ENCODE assay signal across 17 cellular contexts in the genomic region with DNA sequence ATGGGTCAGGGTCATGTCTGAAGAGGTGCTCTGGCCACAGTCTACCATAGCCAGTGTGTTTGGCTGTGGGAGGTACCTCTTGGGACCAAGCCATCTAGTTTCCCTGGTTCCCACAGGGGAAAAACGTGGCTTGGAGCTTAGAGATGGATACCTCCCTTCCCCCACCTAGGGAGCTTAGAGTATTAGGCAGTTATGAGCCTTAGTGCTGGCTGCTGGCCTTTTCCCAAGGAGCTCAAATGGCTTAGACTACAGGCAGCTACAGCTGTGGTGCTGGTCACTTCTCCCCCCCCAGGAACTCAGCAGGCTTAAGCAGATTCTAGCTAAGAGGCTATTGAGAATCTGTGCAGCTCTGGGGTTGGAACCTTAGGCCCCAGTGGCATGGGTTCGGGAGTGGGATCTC.
DNase-seq lines count a peak whose midpoint lies in the region; ATAC-seq lines count a peak whose summit lies in the region.
"Had no signal": no experiment of that assay in that cellular context is flagged by ENCODE, and none has a peak within 500 bp of the region (broad histone marks: within the 10 kb centered on the region; RNA-seq: fewer than 3 reads in every experiment).

No MANE protein-coding gene starts in this region.

- no peak for ATAC-seq in GM18873 (IDR thresholded peaks at IDR 0.05; ENCODE audit: low FRiP score, unreplicated experiment)
- ATAC-seq: CD8-positive, alpha-beta T cell had no signal

- H3K27ac ChIP-seq in SJCRH30 (no peak overlapping the region), neuronal stem cell (replicated peaks; ENCODE audit: low read length) (no peak overlapping the region), substantia nigra (ENCODE audit: low read depth, low read length, poor library complexity, severe bottlenecking) (no peak overlapping the region)
- H3K27ac ChIP-seq: 22Rv1, BLaER1, C4-2B, GM23248 had no signal

- H3K18ac ChIP-seq in neuronal stem cell (ENCODE audit: low read length), result no peak overlapping the region

- no peak overlapping the region for H4K8ac ChIP-seq in neuronal stem cell (ENCODE audit: low read depth, low read length)

- H2BK120ac ChIP-seq in neuronal stem cell (ENCODE audit: low read depth, low read length), result no peak overlapping the region

- no peak overlapping the region for H3K4ac ChIP-seq in neuronal stem cell (ENCODE audit: low read length)

- no peak overlapping the region for H3K14ac ChIP-seq in neuronal stem cell (ENCODE audit: low read length)

- H3K4me2 ChIP-seq in neuronal stem cell (ENCODE audit: insufficient read depth, low read length, poor library complexity, severe bottlenecking), result no peak overlapping the region
- H3K4me2 ChIP-seq: BLaER1 had no signal

- H3K23ac ChIP-seq in neuronal stem cell (ENCODE audit: low read depth, low read length, poor library complexity), result peak overlapping the region; percentile 49

- 0 out of 2 replicates have a peak, but pooled peaks cover 3% of the 10 kb centered on the region for H3K4me1 ChIP-seq in SJCRH30
- H3K4me1 ChIP-seq in neuronal stem cell (ENCODE audit: control insufficient read depth in 2 of 2, insufficient read depth in 1 of 2, low read depth in 1 of 2, low read length in 2 of 2), result no peaks in the 10 kb centered on the region
- H3K4me1 ChIP-seq: BLaER1, HAP-1 had no signal

- H2AFZ ChIP-seq in neuronal stem cell (ENCODE audit: low read length), result no peak overlapping the region
- H2AFZ ChIP-seq: GM23248 had no signal

- no peaks in the 10 kb centered on the region for H3K79me1 ChIP-seq in neuronal stem cell (ENCODE audit: low read depth, low read length)

- H2BK15ac ChIP-seq in neuronal stem cell (ENCODE audit: low read length), result no peak overlapping the region

- H2AK5ac ChIP-seq in neuronal stem cell (ENCODE audit: low read depth, low read length), result no peak overlapping the region

- no peak overlapping the region for H2BK5ac ChIP-seq in neuronal stem cell (ENCODE audit: low read length)

- no peaks in the 10 kb centered on the region for H3K27me3 ChIP-seq in SJCRH30
- H3K27me3 ChIP-seq in neuronal stem cell (ENCODE audit: control insufficient read depth in 3 of 3, insufficient read depth in 3 of 3, low read depth in 1 of 3, low read length in 3 of 3), result no peaks in the 10 kb centered on the region
- H3K27me3 ChIP-seq: BLaER1 had no signal

- no peak overlapping the region for H3K9ac ChIP-seq in neuronal stem cell (ENCODE audit: low read depth, low read length, poor library complexity)
- H3K9ac ChIP-seq: BLaER1, GM23248 had no signal

- no peak overlapping the region for H4K91ac ChIP-seq in neuronal stem cell (ENCODE audit: low read depth, low read length, poor library complexity)

- H3K36me3 ChIP-seq in SJCRH30, result no peaks in the 10 kb centered on the region
- no peaks in the 10 kb centered on the region for H3K36me3 ChIP-seq in neuronal stem cell (replicated peaks in 1 of 2; ENCODE audit: control insufficient read depth in 2 of 2, insufficient read depth in 2 of 2, low read length in 2 of 2)
- H3K36me3 ChIP-seq: BLaER1, HAP-1 had no signal

- WGBS in neuronal stem cell (ENCODE audit: extremely low coverage in 2 of 2, insufficient read length in 2 of 2, insufficient replicate concordance in 1 of 2), 2 donors, result no CpG with 5 or more reads among the region's 2 CpGs

- H3K9me3 ChIP-seq in SJCRH30 (replicated peaks), result no peaks in the 10 kb centered on the region
- no peaks in the 10 kb centered on the region for H3K9me3 ChIP-seq in neuronal stem cell (replicated peaks in 1 of 2; ENCODE audit: control insufficient read depth in 2 of 2, insufficient read depth in 1 of 2, low read depth in 1 of 2, low read length in 2 of 2)
- H3K9me3 ChIP-seq: BLaER1, HAP-1 had no signal

- DNase-seq in H4 (ENCODE audit: low spot score) (peak; percentile 6), SJCRH30 (peak; percentile 55 to 66), neuronal stem cell (ENCODE audit: low spot score) (no peak), substantia nigra (lab: John Stamatoyannopoulos, UW) (no peak)
- DNase-seq in stimulated activated CD4-positive, alpha-beta T cell treated with anti-CD3 and anti-CD28 coated beads, Interleukin-4, amount 100 ng/mL, for 24 hours, result no peak
- DNase-seq: Caco-2; CD4-positive, CD25-positive, alpha-beta regulatory T cell; CD8-positive, alpha-beta T cell; DMS153; DND-41; GM23248; HFFc6 had no signal

- H3K4me3 ChIP-seq in SJCRH30 (no peak overlapping the region), neuronal stem cell (ENCODE audit: low read length in 2 of 2) (no peak overlapping the region)
- H3K4me3 ChIP-seq: BLaER1, GM23248, HAP-1 had no signal

- H2BK12ac ChIP-seq in neuronal stem cell (ENCODE audit: low read length), result no peak overlapping the region

Comparison
In these comparisons a context has a peak if more than half of its experiments do, and no peak if none do; other contexts are left out.
1. DNase-seq: peak in H4 (single experiment) and SJCRH30 (2 of 2); none in neuronal stem cell (single experiment), substantia nigra (0 of 49) and stimulated activated CD4-positive, alpha-beta T cell treated with anti-CD3 and anti-CD28 coated beads, Interleukin-4, amount 100 ng/mL, for 24 hours (single experiment).